Comparison of ENCODE assay signal across 20 cellular contexts in genomic region chr17:42585353-42585752, GRCh38. TPM values are rescaled to one million over a fixed set of nuclear protein-coding genes. Genes with fewer than 3 reads are reported as not detected.
DNase-seq lines count a peak whose midpoint lies in the region; ATAC-seq and TF ChIP-seq lines count a peak whose summit lies in the region.
"Had no signal": no experiment of that assay in that cellular context is flagged by ENCODE, and none has a peak within 500 bp of the region (broad histone marks: within the 10 kb centered on the region; RNA-seq: fewer than 3 reads in every experiment).

No MANE protein-coding gene starts in this region.

- peaks cover 2% of the 10 kb centered on the region for H3K4me1 Mint-ChIP-seq in activated T-cell treated with anti-CD3 and anti-CD28 coated beads, Interleukin-2, amount 50 U/mL, for 24 hours (ENCODE audit: low read depth)
- no peaks in the 10 kb centered on the region for H3K4me1 Mint-ChIP-seq in activated T-cell treated with anti-CD3 and anti-CD28 coated beads, Interleukin-2, amount 50 U/mL, for 72 hours (ENCODE audit: low read depth)
- H3K4me1 Mint-ChIP-seq in T-helper 17 cell: peaks cover 5% of the 10 kb centered on the region
- peaks cover 2% of the 10 kb centered on the region for H3K4me1 Mint-ChIP-seq in chondrocyte (ENCODE audit: low read depth)

- TF ChIP-seq EP300 in stomach (IDR thresholded peaks at IDR 0.05): no peak

- H3K27ac ChIP-seq in stomach: peak overlapping the region in 3 of 5 donors; percentile 71 to 75 (median 74)
- H3K27ac ChIP-seq: A549, ovary had no signal

- H3K36me3 Mint-ChIP-seq in activated T-cell treated with anti-CD3 and anti-CD28 coated beads, Interleukin-2, amount 50 U/mL, for 24 hours (ENCODE audit: low read depth): peaks cover 96% of the 10 kb centered on the region
- H3K36me3 Mint-ChIP-seq in activated T-cell treated with anti-CD3 and anti-CD28 coated beads, Interleukin-2, amount 50 U/mL, for 72 hours (ENCODE audit: insufficient read depth in 2 of 2): peaks cover 9 to 15% of the 10 kb centered on the region in 2 donors
- H3K36me3 Mint-ChIP-seq in T-helper 17 cell (ENCODE audit: low read depth) (peaks cover 2% of the 10 kb centered on the region), chondrocyte (ENCODE audit: low read depth) (peaks cover 26% of the 10 kb centered on the region)

- no peak overlapping the region for H3K4me3 ChIP-seq in stomach
- H3K4me3 ChIP-seq: A549, K562, ovary had no signal

- H3K27me3 Mint-ChIP-seq in activated T-cell treated with anti-CD3 and anti-CD28 coated beads, Interleukin-2, amount 50 U/mL, for 24 hours: no peaks in the 10 kb centered on the region
- H3K27me3 Mint-ChIP-seq in activated T-cell treated with anti-CD3 and anti-CD28 coated beads, Interleukin-2, amount 50 U/mL, for 72 hours (ENCODE audit: low read depth): no peaks in the 10 kb centered on the region
- H3K27me3 Mint-ChIP-seq in T-helper 17 cell (no peaks in the 10 kb centered on the region), chondrocyte (ENCODE audit: low read depth) (no peaks in the 10 kb centered on the region)
- H3K27me3 Mint-ChIP-seq: central memory CD8-positive, alpha-beta T cell had no signal

- no peak for ATAC-seq in activated T-cell treated with anti-CD3 and anti-CD28 coated beads, Interleukin-2, amount 50 U/mL, for 72 hours (replicated peaks in 1 of 2)
- no peak for ATAC-seq in T-helper 17 cell
- no peak for ATAC-seq in HG03378 (IDR thresholded peaks at IDR 0.05; ENCODE audit: unreplicated experiment)
- ATAC-seq: A549; activated CD4-positive, CD25-positive, alpha-beta regulatory T cell treated with anti-CD3 and anti-CD28 coated beads, Interleukin-2, amount 50 U/mL, for 24 hours; K562 had no signal

- no peak for DNase-seq in activated T-cell treated with anti-CD3 and anti-CD28 coated beads, Interleukin-2, amount 50 U/mL, for 24 hours
- no peak for DNase-seq in activated T-cell treated with anti-CD3 and anti-CD28 coated beads, Interleukin-2, amount 50 U/mL, for 72 hours
- no peak for DNase-seq in T-helper 17 cell
- DNase-seq in iris pigment epithelial cell (ENCODE audit: low read depth): peak; percentile 43
- DNase-seq in stomach: no peak
- no peak for DNase-seq in activated CD4-positive, alpha-beta T cell treated with anti-CD3 and anti-CD28 coated beads, Interleukin-2, amount 50 U/mL, for 4 hours
- no peak for DNase-seq in chondrocyte (ENCODE audit: low spot score)
- DNase-seq: activated CD8-positive, alpha-beta memory T cell treated with anti-CD3 and anti-CD28 coated beads, Interleukin-2, amount 50 U/mL, for 48 hours; glutamatergic neuron; HFFc6; NCI-H510A; stimulated activated CD4-positive, alpha-beta T cell treated with anti-CD3 and anti-CD28 coated beads, Interleukin-15, amount 100 ng/mL, for 24 hours; substantia nigra; T-helper 1 cell had no signal

- peak overlapping the region; percentile 37 for H3K27ac Mint-ChIP-seq in activated T-cell treated with anti-CD3 and anti-CD28 coated beads, Interleukin-2, amount 50 U/mL, for 24 hours
- H3K27ac Mint-ChIP-seq in activated T-cell treated with anti-CD3 and anti-CD28 coated beads, Interleukin-2, amount 50 U/mL, for 72 hours: no peak overlapping the region
- H3K27ac Mint-ChIP-seq in T-helper 17 cell (peak overlapping the region; percentile 47), chondrocyte (ENCODE audit: unreplicated experiment) (no peak overlapping the region)
- H3K27ac Mint-ChIP-seq: HFFc6 had no signal

- WGBS in stomach, 5 donors: 6 to 16% (median 10%) methylated on average over 1 of the region's 1 CpG

- TF ChIP-seq CTCF in stomach (IDR thresholded peaks at IDR 0.05) (no peak), chondrocyte (IDR thresholded peaks at IDR 0.05) (no peak)

- H3K36me3 ChIP-seq in stomach: peaks cover 61 to 100% (median 98%) of the 10 kb centered on the region in 4 donors
- H3K36me3 ChIP-seq: ovary had no signal

- intact Hi-C loops in stomach (cut with DNase I; ENCODE audit: low total_unique reads): loop anchor here (10.0 kb wide), 1 partner anchor 99 kb away; the partner anchor contains the start of genes CCR10 and CNTNAP1

- H3K4me3 Mint-ChIP-seq in activated T-cell treated with anti-CD3 and anti-CD28 coated beads, Interleukin-2, amount 50 U/mL, for 24 hours: no peak overlapping the region
- no peak overlapping the region for H3K4me3 Mint-ChIP-seq in activated T-cell treated with anti-CD3 and anti-CD28 coated beads, Interleukin-2, amount 50 U/mL, for 72 hours
- no peak overlapping the region for H3K4me3 Mint-ChIP-seq in T-helper 17 cell
- H3K4me3 Mint-ChIP-seq in chondrocyte (ENCODE audit: unreplicated experiment): no peak overlapping the region
- H3K4me3 Mint-ChIP-seq: central memory CD8-positive, alpha-beta T cell; HFFc6 had no signal

- H3K9me3 Mint-ChIP-seq in activated T-cell treated with anti-CD3 and anti-CD28 coated beads, Interleukin-2, amount 50 U/mL, for 24 hours: no peaks in the 10 kb centered on the region
- no peaks in the 10 kb centered on the region for H3K9me3 Mint-ChIP-seq in activated T-cell treated with anti-CD3 and anti-CD28 coated beads, Interleukin-2, amount 50 U/mL, for 72 hours
- no peaks in the 10 kb centered on the region for H3K9me3 Mint-ChIP-seq in chondrocyte (ENCODE audit: low read depth)
- H3K9me3 Mint-ChIP-seq: central memory CD8-positive, alpha-beta T cell; HFFc6 had no signal

- no peaks in the 10 kb centered on the region for H3K27me3 ChIP-seq in stomach
- H3K27me3 ChIP-seq: ovary had no signal

- no peak for TF ChIP-seq POLR2A in stomach (IDR thresholded peaks at IDR 0.05)

- H3K9me3 ChIP-seq in T-helper 17 cell (ENCODE audit: control insufficient read depth, low read length, poor library complexity, severe bottlenecking) (no peaks in the 10 kb centered on the region), stomach (no peaks in the 10 kb centered on the region)
- H3K9me3 ChIP-seq: A549, ovary had no signal

- H3K4me1 ChIP-seq in stomach: peaks cover 31 to 51% (median 44%) of the 10 kb centered on the region in 4 donors
- H3K4me1 ChIP-seq: A549 had no signal

RNA-seq across cellular contexts. Expression of gene PSMC3IP, which starts 7.8 kb away (rescaled TPM):
- 10 to 100 TPM; 31.7 to 40.7 TPM for total RNA-seq in activated T-cell treated with anti-CD3 and anti-CD28 coated beads, Interleukin-2, amount 50 U/mL, for 72 hours
- total RNA-seq in T-helper 17 cell: 1 to 10 TPM; 2.4 to 2.6 TPM
- 1 to 10 TPM in 2 of 5 donors, under 1 TPM in 1, not detected in 2; 0.89 to 3.3 (median 2.4) TPM for total RNA-seq in stomach
- polyA plus RNA-seq in stomach: 1 to 10 TPM; 5.1 to 6.5 (median 5.2) TPM
- total RNA-seq in chondrocyte: 4.9 to 13.0 TPM (median 6.1 TPM) in 3 replicates

RNA-seq across cellular contexts. Expression of gene MLX, which starts 18.5 kb away (rescaled TPM):
- total RNA-seq in activated T-cell treated with anti-CD3 and anti-CD28 coated beads, Interleukin-2, amount 50 U/mL, for 72 hours: 10 to 100 TPM; 38.8 to 41.2 TPM
- total RNA-seq in T-helper 17 cell (10 to 100 TPM; 33.1 to 36.1 TPM), stomach (100 to 1,000 TPM in 1 of 5 donors, 10 to 100 TPM in 4; 39.7 to 101 (median 62.5) TPM), chondrocyte (30.1 to 37.0 TPM (median 30.3 TPM) in 3 replicates)
- 10 to 100 TPM; 39.1 to 83.4 (median 55.5) TPM for polyA plus RNA-seq in stomach

RNA-seq across cellular contexts. Expression of gene COASY, which starts 23.4 kb away (rescaled TPM):
- 10 to 100 TPM; 98.2 to 98.5 TPM for total RNA-seq in activated T-cell treated with anti-CD3 and anti-CD28 coated beads, Interleukin-2, amount 50 U/mL, for 72 hours
- 10 to 100 TPM; 39.1 to 49.4 TPM for total RNA-seq in T-helper 17 cell
- total RNA-seq in stomach: 100 to 1,000 TPM in 1 of 5 donors, 10 to 100 TPM in 4; 15.6 to 127 (median 43.5) TPM
- 10 to 100 TPM; 79.6 to 93.4 (median 88.4) TPM for polyA plus RNA-seq in stomach
- 31.2 to 57.3 TPM (median 37.1 TPM) in 3 replicates for total RNA-seq in chondrocyte

RNA-seq across cellular contexts. Expression of gene RETREG3, which starts 23.8 kb away (rescaled TPM):
- 10 to 100 TPM; 41.5 to 42.6 TPM for total RNA-seq in activated T-cell treated with anti-CD3 and anti-CD28 coated beads, Interleukin-2, amount 50 U/mL, for 72 hours
- total RNA-seq in T-helper 17 cell: 10 to 100 TPM; 43.5 to 57.9 TPM
- total RNA-seq in stomach: 10 to 100 TPM; 21.1 to 74.8 (median 51.0) TPM
- 10 to 100 TPM in 2 of 3 donors, 1 to 10 TPM in 1; 9.5 to 20.4 (median 15.4) TPM for polyA plus RNA-seq in stomach
- total RNA-seq in chondrocyte: 50.4 to 62.9 TPM (median 61.8 TPM) in 3 replicates

RNA-seq across cellular contexts. Expression of gene TUBG1, which starts 24.1 kb away (rescaled TPM):
- 10 to 100 TPM; 42.3 to 51.5 TPM for total RNA-seq in activated T-cell treated with anti-CD3 and anti-CD28 coated beads, Interleukin-2, amount 50 U/mL, for 72 hours
- total RNA-seq in T-helper 17 cell (1 to 10 TPM; 6.1 to 9.8 TPM), stomach (10 to 100 TPM; 18.5 to 72.4 (median 49.2) TPM), chondrocyte (41.1 to 70.4 TPM (median 41.6 TPM) in 3 replicates)
- 10 to 100 TPM; 33.3 to 51.5 (median 42.2) TPM for polyA plus RNA-seq in stomach

Comparison
In these comparisons a context has a peak if more than half of its experiments do, and no peak if none do; other contexts are left out.
1. H3K27ac Mint-ChIP-seq: peak in activated T-cell treated with anti-CD3 and anti-CD28 coated beads, Interleukin-2, amount 50 U/mL, for 24 hours (single experiment) and T-helper 17 cell (single experiment); none in activated T-cell treated with anti-CD3 and anti-CD28 coated beads, Interleukin-2, amount 50 U/mL, for 72 hours (single experiment) and chondrocyte (single experiment).